Comparison of ENCODE assay signal across 23 cellular contexts in genomic region chr6:112407191-112407590, GRCh38.
"Had no signal": no experiment of that assay in that cellular context is flagged by ENCODE, and none has a peak within 500 bp of the region (broad histone marks: within the 10 kb centered on the region; RNA-seq: fewer than 3 reads in every experiment).

No MANE protein-coding gene starts in this region.

- H3K4me3 ChIP-seq: coronary artery, dorsolateral prefrontal cortex, thoracic aorta, upper lobe of left lung, vagina had no signal

- ATAC-seq: activated naive CD8-positive, alpha-beta T cell treated with anti-CD3 and anti-CD28 coated beads, Interleukin-2, amount 50 U/mL, for 24 hours; activated T-helper 17 cell treated with anti-CD3 and anti-CD28 coated beads, Interleukin-2, amount 50 U/mL, for 72 hours; left ventricle myocardium superior; sciatic nerve; stimulated activated effector memory CD8-positive, alpha-beta T cell treated with anti-CD3 and anti-CD28 coated beads, Interleukin-12 subunit alpha, Interleukin-12 subunit beta, amount 100 ng/mL, for 72 hours; T-helper 17 cell had no signal

- DNase-seq: activated CD4-positive, alpha-beta memory T cell treated with anti-CD3 and anti-CD28 coated beads for 36 hours; activated CD4-positive, alpha-beta T cell treated with anti-CD3 and anti-CD28 coated beads, Interleukin-2, amount 10 ng/mL, durations not matched to agents 24 days and 14 days; activated CD4-positive, CD25-positive, alpha-beta regulatory T cell treated with anti-CD3 and anti-CD28 coated beads, Interleukin-2, amount 50 U/mL, for 72 hours; activated CD8-positive, alpha-beta memory T cell treated with anti-CD3 and anti-CD28 coated beads, Interleukin-2, amount 50 U/mL, for 4 hours; activated naive CD8-positive, alpha-beta T cell treated with anti-CD3 and anti-CD28 coated beads, Interleukin-2, amount 50 U/mL, for 24 hours; activated T-cell treated with anti-CD3 and anti-CD28 coated beads, Interleukin-2, amount 50 U/mL, for 1 hour; amygdala; brain microvascular endothelial cell; dorsolateral prefrontal cortex; effector memory CD4-positive, alpha-beta T cell; left ventricle myocardium superior; naive B cell; nephron progenitor cell; small intestine; stimulated activated CD4-positive, alpha-beta T cell treated with anti-CD3 and anti-CD28 coated beads, Interleukin-4, amount 100 ng/mL, for 24 hours; T-helper 17 cell; upper lobe of left lung had no signal
